20 cellular contexts compared by ENCODE assay signal in the genomic region with DNA sequence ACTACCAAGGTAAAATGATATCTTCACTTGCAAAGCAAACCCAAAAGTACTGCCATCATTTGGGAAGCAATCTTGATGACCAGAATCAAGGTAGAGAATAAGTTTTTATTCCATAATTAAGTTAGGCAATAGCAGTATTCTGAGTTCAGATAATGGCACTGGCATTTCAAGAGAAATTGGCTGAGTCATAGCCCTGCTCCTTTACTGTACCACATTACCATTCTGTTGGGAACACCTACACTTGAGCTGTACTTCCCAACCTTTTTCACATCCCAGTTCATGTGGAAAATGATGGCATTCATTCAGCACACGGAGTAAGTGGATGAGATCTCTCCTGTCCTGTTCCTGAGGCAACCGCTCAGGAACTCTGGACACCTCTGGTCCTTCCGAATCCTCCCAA.
DNase-seq lines count a peak whose midpoint lies in the region; ATAC-seq and TF ChIP-seq lines count a peak whose summit lies in the region.
"Had no signal": no experiment of that assay in that cellular context is flagged by ENCODE, and none has a peak within 500 bp of the region (broad histone marks: within the 10 kb centered on the region; RNA-seq: fewer than 3 reads in every experiment).

No MANE protein-coding gene starts in this region.

- no peak overlapping the region for H2AFZ ChIP-seq in PC-3 (ENCODE audit: low read length)
- no peak overlapping the region for H2AFZ ChIP-seq in mammary epithelial cell (ENCODE audit: low read depth, low read length)

- no peaks in the 10 kb centered on the region for H3F3A ChIP-seq in PC-3 (ENCODE audit: low read length, unreplicated experiment)

- WGBS in mammary epithelial cell (ENCODE audit: low coverage, missing lambda C conversion rate): 93% methylated on average over 3 of the region's 3 CpGs

- dilution Hi-C loops in mammary epithelial cell (cut with HindIII; ENCODE audit: low sequenced_read_pairs): no loop called here

- no peaks in the 10 kb centered on the region for H3K36me3 ChIP-seq in PC-3 (ENCODE audit: low read depth, low read length)
- no peaks in the 10 kb centered on the region for H3K36me3 ChIP-seq in mammary epithelial cell (ENCODE audit: insufficient read depth, low read length)

- no peaks in the 10 kb centered on the region for H3K9me3 ChIP-seq in PC-3 (ENCODE audit: low read length)
- H3K9me3 ChIP-seq in mammary epithelial cell (replicated peaks; ENCODE audit: insufficient read depth, low read length): no peaks in the 10 kb centered on the region

- no peak for ATAC-seq in PC-3
- ATAC-seq: K562 had no signal

- no peaks in the 10 kb centered on the region for H3K9me2 ChIP-seq in PC-3 (replicated peaks; ENCODE audit: low read length)

- CTCF ChIA-PET in PC-3 (lab: Charles Lee): no interaction called here
- CTCF ChIA-PET in mammary epithelial cell (lab: Charles Lee; ENCODE audit: low non-redundant PET): no interaction called here

- in situ Hi-C loops in mammary epithelial cell (cut with MboI; ENCODE audit: low sequenced_read_pairs in 2 of 2): no loop called here

- no peaks in the 10 kb centered on the region for H3K4me1 ChIP-seq in PC-3 (ENCODE audit: insufficient read depth, low read length)
- peaks cover 21% of the 10 kb centered on the region for H3K4me1 ChIP-seq in mammary epithelial cell (ENCODE audit: insufficient read depth, low read length)

- H3K27ac ChIP-seq in PC-3 (ENCODE audit: low read length) (no peak overlapping the region), mammary epithelial cell (ENCODE audit: insufficient read depth, low read depth, low read length) (no peak overlapping the region)

- H4K20me1 ChIP-seq in PC-3 (ENCODE audit: low read length) (no peaks in the 10 kb centered on the region), mammary epithelial cell (ENCODE audit: insufficient read depth, low read length) (no peaks in the 10 kb centered on the region)

- TF ChIP-seq CTCF in PC-3 (conservative IDR thresholded peaks at IDR 0.05; ENCODE audit: low read depth, low read length): no peak
- TF ChIP-seq CTCF in mammary epithelial cell (conservative IDR thresholded peaks at IDR 0.05 in 1 of 2, IDR thresholded peaks at IDR 0.05 in 1 of 2; ENCODE audit: extremely low read depth in 1 of 2, insufficient read depth in 1 of 2, low read depth in 1 of 2, low read length in 2 of 2): no peak

- H3K9ac ChIP-seq in PC-3 (ENCODE audit: low read length): no peak overlapping the region
- H3K9ac ChIP-seq in mammary epithelial cell (ENCODE audit: insufficient read depth, low read length): no peak overlapping the region

- H3K4me2 ChIP-seq in PC-3 (ENCODE audit: low read length) (no peak overlapping the region), mammary epithelial cell (ENCODE audit: insufficient read depth, low read depth, low read length) (no peak overlapping the region)

- no TSS peak for BruUV-seq in PC-3 (replicated peaks; lab: Mats Ljungman, UMichigan)
- BruUV-seq in mammary epithelial cell (replicated peaks; lab: Mats Ljungman, UMichigan): no TSS peak

- intact Hi-C loops in PC-3 (cut with micrococcal nuclease): no loop called here
- intact Hi-C loops in mammary epithelial cell (cut with micrococcal nuclease): no loop called here

- POLR2A ChIA-PET in PC-3 (lab: Charles Lee; ENCODE audit: unreplicated experiment): no interaction called here

- DNase-seq in AG20443 (ENCODE audit: low spot score) (peak; percentile 9), PC-3 (peak; percentile 20), mammary epithelial cell (peak; percentile 48), iris pigment epithelial cell (ENCODE audit: low read depth) (peak; percentile 61), NCI-H774 (lab: John Stamatoyannopoulos, UW) (no peak), activated gamma-delta T cell (lab: John Stamatoyannopoulos, UW) (no peak), NCI-H2227 (lab: John Stamatoyannopoulos, UW; ENCODE audit: unreplicated experiment) (no peak), NCI-H748 treated with DMSO at 0.1 percent for 48 hours (lab: John Stamatoyannopoulos, UW) (no peak)
- DNase-seq: activated CD4-positive, alpha-beta T cell treated with anti-CD3 and anti-CD28 coated beads for 48 hours; CD4-positive, CD25-positive, alpha-beta regulatory T cell; DMS153; GF-D8; H9; NCI-H146; NCI-H2171 treated with DMSO at 0.1 percent for 48 hours; NCI-H82; posterior cingulate gyrus; SIG-M5; T-helper 1 cell had no signal

- H3K79me2 ChIP-seq in PC-3 (ENCODE audit: low read length) (no peaks in the 10 kb centered on the region), mammary epithelial cell (ENCODE audit: insufficient read depth, low read length) (no peaks in the 10 kb centered on the region)

- no peak overlapping the region for H3K4me3 ChIP-seq in PC-3 (ENCODE audit: low read length)
- H3K4me3 ChIP-seq in mammary epithelial cell (replicated peaks in 1 of 3; ENCODE audit: insufficient read depth in 1 of 3, low read depth in 2 of 3, low read length in 3 of 3): no peak overlapping the region
- H3K4me3 ChIP-seq: K562 had no signal

- H3K27me3 ChIP-seq in PC-3 (ENCODE audit: low read length) (no peaks in the 10 kb centered on the region), mammary epithelial cell (ENCODE audit: insufficient read depth, low read length) (no peaks in the 10 kb centered on the region)

Comparison
In these comparisons a context has a peak if more than half of its experiments do, and no peak if none do; other contexts are left out.
1. DNase-seq: peak in AG20443 (single experiment), PC-3 (single experiment), mammary epithelial cell (single experiment) and iris pigment epithelial cell (single experiment); none in NCI-H774 (single experiment), activated gamma-delta T cell (single experiment), NCI-H2227 (single experiment) and NCI-H748 treated with DMSO at 0.1 percent for 48 hours (single experiment).